1 cellular context compared by ENCODE assay signal in the genomic region with DNA sequence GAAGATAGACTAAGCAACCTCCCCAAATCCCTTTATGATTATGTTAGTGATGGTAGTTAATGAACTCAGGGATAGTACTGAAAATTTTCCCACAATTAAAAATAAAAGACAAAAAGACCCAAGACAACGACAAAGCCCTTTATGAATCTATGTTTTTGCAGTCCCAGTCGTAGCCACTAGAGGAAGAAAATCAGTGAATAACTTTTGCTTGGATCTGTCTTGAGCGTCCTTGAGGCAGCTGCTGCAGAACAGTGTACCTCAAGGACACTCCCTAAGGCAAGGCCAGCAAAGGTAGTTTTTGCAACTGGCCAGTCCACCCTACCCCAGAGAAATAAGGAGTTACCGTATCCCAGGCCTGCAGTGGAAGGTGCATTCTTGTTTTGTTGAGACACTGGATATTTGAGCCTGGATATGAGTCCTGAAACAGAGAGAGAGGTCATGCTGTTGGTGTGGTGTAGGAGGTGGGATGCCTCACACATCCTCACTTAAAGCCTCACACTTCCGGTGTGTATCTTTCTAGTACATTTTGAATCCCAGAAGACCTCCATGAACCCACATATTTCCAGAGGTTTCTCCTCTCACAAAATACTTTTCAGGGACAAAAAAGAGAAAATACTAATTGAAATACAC.
TF ChIP-seq lines count a peak whose summit lies in the region.

No MANE protein-coding gene starts in this region.

TF ChIP-seq in H1, 55 proteins besides CTCF, POLR2A, EP300 and RAD21:
- TF ChIP-seq ASH2L (IDR thresholded peaks at IDR 0.05; ENCODE audit: low read length) (no peak), MAFK (IDR thresholded peaks at IDR 0.05; ENCODE audit: low read depth, low read length) (no peak), SIRT6 (IDR thresholded peaks at IDR 0.05; ENCODE audit: low read length) (no peak), CHD1 (IDR thresholded peaks at IDR 0.05; ENCODE audit: low read depth, low read length) (no peak), BCL11A (IDR thresholded peaks at IDR 0.05; ENCODE audit: low read depth in 2 of 2, low read length in 2 of 2) (no peak), SIX5 (IDR thresholded peaks at IDR 0.05; ENCODE audit: low read depth, low read length) (no peak), BRCA1 (IDR thresholded peaks at IDR 0.05; ENCODE audit: low read depth, low read length) (no peak), TCF12 (IDR thresholded peaks at IDR 0.05; ENCODE audit: low read depth, low read length) (no peak), KDM1A (IDR thresholded peaks at IDR 0.05; ENCODE audit: borderline replicate concordance, low read length) (no peak), BACH1 (IDR thresholded peaks at IDR 0.05; ENCODE audit: low read length) (no peak), CTBP2 (IDR thresholded peaks at IDR 0.05; ENCODE audit: borderline replicate concordance, insufficient read depth, insufficient read length, low read length) (no peak), TEAD4 (IDR thresholded peaks at IDR 0.05; ENCODE audit: low read depth, low read length) (no peak)
TF ChIP-seq in H1: peak in this region for 0.
